Comparison of ENCODE assay signal across 1 cellular context in the genomic region with DNA sequence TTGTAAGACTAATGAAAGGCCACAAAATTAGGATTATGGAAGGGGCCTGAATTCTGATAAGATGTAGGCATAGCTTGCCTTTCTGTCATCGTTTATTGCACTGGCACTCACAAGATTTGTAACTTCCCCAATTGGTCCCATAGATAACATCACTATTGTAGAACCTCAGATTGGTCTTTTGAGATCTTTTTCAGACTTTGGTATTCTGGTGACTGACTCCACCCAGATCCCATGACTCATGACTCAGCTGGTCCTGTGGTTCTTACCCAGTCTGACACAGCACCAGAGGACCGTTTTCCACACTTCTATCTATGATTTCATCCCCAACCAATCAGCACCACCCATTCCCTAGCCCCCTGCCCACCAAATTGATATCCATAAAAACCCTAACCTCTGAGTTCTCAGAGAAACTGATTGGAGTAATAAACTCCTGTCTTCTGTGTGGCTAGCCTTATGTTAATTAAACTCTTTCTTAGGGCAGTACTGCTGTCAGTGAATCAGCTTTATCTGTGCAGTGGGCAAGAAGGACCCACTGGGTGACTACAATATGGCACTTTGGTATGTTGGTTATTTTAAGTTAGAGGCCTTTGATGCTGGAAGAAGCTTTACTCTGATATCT.
TF ChIP-seq lines count a peak whose summit lies in the region.

No MANE protein-coding gene starts in this region.

TF ChIP-seq in K562, 482 proteins besides CTCF, POLR2A, EP300 and RAD21 (continued from another document and continues in another):
- TF ChIP-seq ZNF324 (CRISPR knock-in tag; IDR thresholded peaks at IDR 0.05) = no peak
- no peak for TF ChIP-seq XRCC5 (IDR thresholded peaks at IDR 0.05; ENCODE audit: low read depth, low read length)
- TF ChIP-seq, protein P1, sequence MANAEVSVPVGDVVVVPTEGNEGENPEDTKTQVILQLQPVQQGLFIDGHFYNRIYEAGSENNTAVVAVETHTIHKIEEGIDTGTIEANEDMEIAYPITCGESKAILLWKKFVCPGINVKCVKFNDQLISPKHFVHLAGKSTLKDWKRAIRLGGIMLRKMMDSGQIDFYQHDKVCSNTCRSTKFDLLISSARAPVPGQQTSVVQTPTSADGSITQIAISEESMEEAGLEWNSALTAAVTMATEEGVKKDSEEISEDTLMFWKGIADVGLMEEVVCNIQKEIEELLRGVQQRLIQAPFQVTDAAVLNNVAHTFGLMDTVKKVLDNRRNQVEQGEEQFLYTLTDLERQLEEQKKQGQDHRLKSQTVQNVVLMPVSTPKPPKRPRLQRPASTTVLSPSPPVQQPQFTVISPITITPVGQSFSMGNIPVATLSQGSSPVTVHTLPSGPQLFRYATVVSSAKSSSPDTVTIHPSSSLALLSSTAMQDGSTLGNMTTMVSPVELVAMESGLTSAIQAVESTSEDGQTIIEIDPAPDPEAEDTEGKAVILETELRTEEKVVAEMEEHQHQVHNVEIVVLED (CRISPR knock-in tag; IDR thresholded peaks at IDR 0.05) = no peak
- TF ChIP-seq KAT7 (CRISPR knock-in tag; IDR thresholded peaks at IDR 0.05; ENCODE audit: borderline replicate concordance) = no peak
- TF ChIP-seq MCM7 (IDR thresholded peaks at IDR 0.05) = no peak
- TF ChIP-seq ZC3H8 (IDR thresholded peaks at IDR 0.05) = no peak
- TF ChIP-seq NR3C1 (CRISPR knock-in tag; IDR thresholded peaks at IDR 0.05) = no peak
- TF ChIP-seq, protein P2, sequence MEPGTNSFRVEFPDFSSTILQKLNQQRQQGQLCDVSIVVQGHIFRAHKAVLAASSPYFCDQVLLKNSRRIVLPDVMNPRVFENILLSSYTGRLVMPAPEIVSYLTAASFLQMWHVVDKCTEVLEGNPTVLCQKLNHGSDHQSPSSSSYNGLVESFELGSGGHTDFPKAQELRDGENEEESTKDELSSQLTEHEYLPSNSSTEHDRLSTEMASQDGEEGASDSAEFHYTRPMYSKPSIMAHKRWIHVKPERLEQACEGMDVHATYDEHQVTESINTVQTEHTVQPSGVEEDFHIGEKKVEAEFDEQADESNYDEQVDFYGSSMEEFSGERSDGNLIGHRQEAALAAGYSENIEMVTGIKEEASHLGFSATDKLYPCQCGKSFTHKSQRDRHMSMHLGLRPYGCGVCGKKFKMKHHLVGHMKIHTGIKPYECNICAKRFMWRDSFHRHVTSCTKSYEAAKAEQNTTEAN (CRISPR knock-in tag; IDR thresholded peaks at IDR 0.05) = no peak
- TF ChIP-seq, protein P3, sequence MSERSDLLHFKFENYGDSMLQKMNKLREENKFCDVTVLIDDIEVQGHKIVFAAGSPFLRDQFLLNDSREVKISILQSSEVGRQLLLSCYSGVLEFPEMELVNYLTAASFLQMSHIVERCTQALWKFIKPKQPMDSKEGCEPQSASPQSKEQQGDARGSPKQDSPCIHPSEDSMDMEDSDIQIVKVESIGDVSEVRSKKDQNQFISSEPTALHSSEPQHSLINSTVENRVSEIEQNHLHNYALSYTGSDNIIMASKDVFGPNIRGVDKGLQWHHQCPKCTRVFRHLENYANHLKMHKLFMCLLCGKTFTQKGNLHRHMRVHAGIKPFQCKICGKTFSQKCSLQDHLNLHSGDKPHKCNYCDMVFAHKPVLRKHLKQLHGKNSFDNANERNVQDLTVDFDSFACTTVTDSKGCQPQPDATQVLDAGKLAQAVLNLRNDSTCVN (CRISPR knock-in tag; IDR thresholded peaks at IDR 0.05) = no peak
- TF ChIP-seq, protein P4, sequence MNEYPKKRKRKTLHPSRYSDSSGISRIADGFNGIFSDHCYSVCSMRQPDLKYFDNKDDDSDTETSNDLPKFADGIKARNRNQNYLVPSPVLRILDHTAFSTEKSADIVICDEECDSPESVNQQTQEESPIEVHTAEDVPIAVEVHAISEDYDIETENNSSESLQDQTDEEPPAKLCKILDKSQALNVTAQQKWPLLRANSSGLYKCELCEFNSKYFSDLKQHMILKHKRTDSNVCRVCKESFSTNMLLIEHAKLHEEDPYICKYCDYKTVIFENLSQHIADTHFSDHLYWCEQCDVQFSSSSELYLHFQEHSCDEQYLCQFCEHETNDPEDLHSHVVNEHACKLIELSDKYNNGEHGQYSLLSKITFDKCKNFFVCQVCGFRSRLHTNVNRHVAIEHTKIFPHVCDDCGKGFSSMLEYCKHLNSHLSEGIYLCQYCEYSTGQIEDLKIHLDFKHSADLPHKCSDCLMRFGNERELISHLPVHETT (CRISPR knock-in tag; conservative IDR thresholded peaks at IDR 0.05 in 1 of 2, IDR thresholded peaks at IDR 0.05 in 1 of 2) = no peak
- no peak for TF ChIP-seq EP400 (IDR thresholded peaks at IDR 0.05)
- no peak for TF ChIP-seq TGIF2 (CRISPR knock-in tag; IDR thresholded peaks at IDR 0.05)
- no peak for TF ChIP-seq ZSCAN32 (CRISPR knock-in tag; IDR thresholded peaks at IDR 0.05)
- TF ChIP-seq, protein P5, sequence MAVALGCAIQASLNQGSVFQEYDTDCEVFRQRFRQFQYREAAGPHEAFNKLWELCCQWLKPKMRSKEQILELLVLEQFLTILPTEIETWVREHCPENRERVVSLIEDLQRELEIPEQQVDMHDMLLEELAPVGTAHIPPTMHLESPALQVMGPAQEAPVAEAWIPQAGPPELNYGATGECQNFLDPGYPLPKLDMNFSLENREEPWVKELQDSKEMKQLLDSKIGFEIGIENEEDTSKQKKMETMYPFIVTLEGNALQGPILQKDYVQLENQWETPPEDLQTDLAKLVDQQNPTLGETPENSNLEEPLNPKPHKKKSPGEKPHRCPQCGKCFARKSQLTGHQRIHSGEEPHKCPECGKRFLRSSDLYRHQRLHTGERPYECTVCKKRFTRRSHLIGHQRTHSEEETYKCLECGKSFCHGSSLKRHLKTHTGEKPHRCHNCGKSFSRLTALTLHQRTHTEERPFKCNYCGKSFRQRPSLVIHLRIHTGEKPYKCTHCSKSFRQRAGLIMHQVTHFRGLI (CRISPR knock-in tag; IDR thresholded peaks at IDR 0.05) = 0 out of 2 replicates have a peak, but pooled peaks have one; percentile 53
- TF ChIP-seq, protein P6, sequence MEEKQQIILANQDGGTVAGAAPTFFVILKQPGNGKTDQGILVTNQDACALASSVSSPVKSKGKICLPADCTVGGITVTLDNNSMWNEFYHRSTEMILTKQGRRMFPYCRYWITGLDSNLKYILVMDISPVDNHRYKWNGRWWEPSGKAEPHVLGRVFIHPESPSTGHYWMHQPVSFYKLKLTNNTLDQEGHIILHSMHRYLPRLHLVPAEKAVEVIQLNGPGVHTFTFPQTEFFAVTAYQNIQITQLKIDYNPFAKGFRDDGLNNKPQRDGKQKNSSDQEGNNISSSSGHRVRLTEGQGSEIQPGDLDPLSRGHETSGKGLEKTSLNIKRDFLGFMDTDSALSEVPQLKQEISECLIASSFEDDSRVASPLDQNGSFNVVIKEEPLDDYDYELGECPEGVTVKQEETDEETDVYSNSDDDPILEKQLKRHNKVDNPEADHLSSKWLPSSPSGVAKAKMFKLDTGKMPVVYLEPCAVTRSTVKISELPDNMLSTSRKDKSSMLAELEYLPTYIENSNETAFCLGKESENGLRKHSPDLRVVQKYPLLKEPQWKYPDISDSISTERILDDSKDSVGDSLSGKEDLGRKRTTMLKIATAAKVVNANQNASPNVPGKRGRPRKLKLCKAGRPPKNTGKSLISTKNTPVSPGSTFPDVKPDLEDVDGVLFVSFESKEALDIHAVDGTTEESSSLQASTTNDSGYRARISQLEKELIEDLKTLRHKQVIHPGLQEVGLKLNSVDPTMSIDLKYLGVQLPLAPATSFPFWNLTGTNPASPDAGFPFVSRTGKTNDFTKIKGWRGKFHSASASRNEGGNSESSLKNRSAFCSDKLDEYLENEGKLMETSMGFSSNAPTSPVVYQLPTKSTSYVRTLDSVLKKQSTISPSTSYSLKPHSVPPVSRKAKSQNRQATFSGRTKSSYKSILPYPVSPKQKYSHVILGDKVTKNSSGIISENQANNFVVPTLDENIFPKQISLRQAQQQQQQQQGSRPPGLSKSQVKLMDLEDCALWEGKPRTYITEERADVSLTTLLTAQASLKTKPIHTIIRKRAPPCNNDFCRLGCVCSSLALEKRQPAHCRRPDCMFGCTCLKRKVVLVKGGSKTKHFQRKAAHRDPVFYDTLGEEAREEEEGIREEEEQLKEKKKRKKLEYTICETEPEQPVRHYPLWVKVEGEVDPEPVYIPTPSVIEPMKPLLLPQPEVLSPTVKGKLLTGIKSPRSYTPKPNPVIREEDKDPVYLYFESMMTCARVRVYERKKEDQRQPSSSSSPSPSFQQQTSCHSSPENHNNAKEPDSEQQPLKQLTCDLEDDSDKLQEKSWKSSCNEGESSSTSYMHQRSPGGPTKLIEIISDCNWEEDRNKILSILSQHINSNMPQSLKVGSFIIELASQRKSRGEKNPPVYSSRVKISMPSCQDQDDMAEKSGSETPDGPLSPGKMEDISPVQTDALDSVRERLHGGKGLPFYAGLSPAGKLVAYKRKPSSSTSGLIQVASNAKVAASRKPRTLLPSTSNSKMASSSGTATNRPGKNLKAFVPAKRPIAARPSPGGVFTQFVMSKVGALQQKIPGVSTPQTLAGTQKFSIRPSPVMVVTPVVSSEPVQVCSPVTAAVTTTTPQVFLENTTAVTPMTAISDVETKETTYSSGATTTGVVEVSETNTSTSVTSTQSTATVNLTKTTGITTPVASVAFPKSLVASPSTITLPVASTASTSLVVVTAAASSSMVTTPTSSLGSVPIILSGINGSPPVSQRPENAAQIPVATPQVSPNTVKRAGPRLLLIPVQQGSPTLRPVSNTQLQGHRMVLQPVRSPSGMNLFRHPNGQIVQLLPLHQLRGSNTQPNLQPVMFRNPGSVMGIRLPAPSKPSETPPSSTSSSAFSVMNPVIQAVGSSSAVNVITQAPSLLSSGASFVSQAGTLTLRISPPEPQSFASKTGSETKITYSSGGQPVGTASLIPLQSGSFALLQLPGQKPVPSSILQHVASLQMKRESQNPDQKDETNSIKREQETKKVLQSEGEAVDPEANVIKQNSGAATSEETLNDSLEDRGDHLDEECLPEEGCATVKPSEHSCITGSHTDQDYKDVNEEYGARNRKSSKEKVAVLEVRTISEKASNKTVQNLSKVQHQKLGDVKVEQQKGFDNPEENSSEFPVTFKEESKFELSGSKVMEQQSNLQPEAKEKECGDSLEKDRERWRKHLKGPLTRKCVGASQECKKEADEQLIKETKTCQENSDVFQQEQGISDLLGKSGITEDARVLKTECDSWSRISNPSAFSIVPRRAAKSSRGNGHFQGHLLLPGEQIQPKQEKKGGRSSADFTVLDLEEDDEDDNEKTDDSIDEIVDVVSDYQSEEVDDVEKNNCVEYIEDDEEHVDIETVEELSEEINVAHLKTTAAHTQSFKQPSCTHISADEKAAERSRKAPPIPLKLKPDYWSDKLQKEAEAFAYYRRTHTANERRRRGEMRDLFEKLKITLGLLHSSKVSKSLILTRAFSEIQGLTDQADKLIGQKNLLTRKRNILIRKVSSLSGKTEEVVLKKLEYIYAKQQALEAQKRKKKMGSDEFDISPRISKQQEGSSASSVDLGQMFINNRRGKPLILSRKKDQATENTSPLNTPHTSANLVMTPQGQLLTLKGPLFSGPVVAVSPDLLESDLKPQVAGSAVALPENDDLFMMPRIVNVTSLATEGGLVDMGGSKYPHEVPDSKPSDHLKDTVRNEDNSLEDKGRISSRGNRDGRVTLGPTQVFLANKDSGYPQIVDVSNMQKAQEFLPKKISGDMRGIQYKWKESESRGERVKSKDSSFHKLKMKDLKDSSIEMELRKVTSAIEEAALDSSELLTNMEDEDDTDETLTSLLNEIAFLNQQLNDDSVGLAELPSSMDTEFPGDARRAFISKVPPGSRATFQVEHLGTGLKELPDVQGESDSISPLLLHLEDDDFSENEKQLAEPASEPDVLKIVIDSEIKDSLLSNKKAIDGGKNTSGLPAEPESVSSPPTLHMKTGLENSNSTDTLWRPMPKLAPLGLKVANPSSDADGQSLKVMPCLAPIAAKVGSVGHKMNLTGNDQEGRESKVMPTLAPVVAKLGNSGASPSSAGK (IDR thresholded peaks at IDR 0.05) = no peak
- TF ChIP-seq CEBPB (tag; IDR thresholded peaks at IDR 0.05) = no peak
- TF ChIP-seq MAFK (IDR thresholded peaks at IDR 0.05; ENCODE audit: low read length) = peak; percentile 68; the same call in 1 of the 2 replicates
- TF ChIP-seq, protein P7, sequence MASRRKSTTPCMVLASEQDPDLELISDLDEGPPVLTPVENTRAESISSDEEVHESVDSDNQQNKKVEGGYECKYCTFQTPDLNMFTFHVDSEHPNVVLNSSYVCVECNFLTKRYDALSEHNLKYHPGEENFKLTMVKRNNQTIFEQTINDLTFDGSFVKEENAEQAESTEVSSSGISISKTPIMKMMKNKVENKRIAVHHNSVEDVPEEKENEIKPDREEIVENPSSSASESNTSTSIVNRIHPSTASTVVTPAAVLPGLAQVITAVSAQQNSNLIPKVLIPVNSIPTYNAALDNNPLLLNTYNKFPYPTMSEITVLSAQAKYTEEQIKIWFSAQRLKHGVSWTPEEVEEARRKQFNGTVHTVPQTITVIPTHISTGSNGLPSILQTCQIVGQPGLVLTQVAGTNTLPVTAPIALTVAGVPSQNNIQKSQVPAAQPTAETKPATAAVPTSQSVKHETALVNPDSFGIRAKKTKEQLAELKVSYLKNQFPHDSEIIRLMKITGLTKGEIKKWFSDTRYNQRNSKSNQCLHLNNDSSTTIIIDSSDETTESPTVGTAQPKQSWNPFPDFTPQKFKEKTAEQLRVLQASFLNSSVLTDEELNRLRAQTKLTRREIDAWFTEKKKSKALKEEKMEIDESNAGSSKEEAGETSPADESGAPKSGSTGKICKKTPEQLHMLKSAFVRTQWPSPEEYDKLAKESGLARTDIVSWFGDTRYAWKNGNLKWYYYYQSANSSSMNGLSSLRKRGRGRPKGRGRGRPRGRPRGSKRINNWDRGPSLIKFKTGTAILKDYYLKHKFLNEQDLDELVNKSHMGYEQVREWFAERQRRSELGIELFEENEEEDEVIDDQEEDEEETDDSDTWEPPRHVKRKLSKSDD (conservative IDR thresholded peaks at IDR 0.05; ENCODE audit: low read length) = no peak
- TF ChIP-seq RBBP5 (IDR thresholded peaks at IDR 0.05; ENCODE audit: borderline replicate concordance, insufficient read depth, low read length, poor library complexity, severe bottlenecking) = no peak
- no peak for TF ChIP-seq TAF9B (IDR thresholded peaks at IDR 0.05; ENCODE audit: partially characterized antibody)
- no peak for TF ChIP-seq NELFE (IDR thresholded peaks at IDR 0.05; ENCODE audit: insufficient read depth, insufficient read length)
- peak; percentile 20 for TF ChIP-seq CCNT2 (IDR thresholded peaks at IDR 0.05; ENCODE audit: borderline replicate concordance, extremely low read depth, insufficient read length, low read depth, low read length)
- no peak for TF ChIP-seq ZFP36 (IDR thresholded peaks at IDR 0.05; ENCODE audit: low read depth, low read length, partially characterized antibody)
- TF ChIP-seq, protein P8, sequence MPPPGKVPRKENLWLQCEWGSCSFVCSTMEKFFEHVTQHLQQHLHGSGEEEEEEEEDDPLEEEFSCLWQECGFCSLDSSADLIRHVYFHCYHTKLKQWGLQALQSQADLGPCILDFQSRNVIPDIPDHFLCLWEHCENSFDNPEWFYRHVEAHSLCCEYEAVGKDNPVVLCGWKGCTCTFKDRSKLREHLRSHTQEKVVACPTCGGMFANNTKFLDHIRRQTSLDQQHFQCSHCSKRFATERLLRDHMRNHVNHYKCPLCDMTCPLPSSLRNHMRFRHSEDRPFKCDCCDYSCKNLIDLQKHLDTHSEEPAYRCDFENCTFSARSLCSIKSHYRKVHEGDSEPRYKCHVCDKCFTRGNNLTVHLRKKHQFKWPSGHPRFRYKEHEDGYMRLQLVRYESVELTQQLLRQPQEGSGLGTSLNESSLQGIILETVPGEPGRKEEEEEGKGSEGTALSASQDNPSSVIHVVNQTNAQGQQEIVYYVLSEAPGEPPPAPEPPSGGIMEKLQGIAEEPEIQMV (tag; conservative IDR thresholded peaks at IDR 0.05; ENCODE audit: low read depth) = no peak
- no peak for TF ChIP-seq SPI1 (IDR thresholded peaks at IDR 0.05; ENCODE audit: borderline replicate concordance, low read depth, low read length)
- TF ChIP-seq HEY1 (CRISPR knock-in tag; IDR thresholded peaks at IDR 0.05; ENCODE audit: borderline replicate concordance) = no peak
- TF ChIP-seq, protein P9, sequence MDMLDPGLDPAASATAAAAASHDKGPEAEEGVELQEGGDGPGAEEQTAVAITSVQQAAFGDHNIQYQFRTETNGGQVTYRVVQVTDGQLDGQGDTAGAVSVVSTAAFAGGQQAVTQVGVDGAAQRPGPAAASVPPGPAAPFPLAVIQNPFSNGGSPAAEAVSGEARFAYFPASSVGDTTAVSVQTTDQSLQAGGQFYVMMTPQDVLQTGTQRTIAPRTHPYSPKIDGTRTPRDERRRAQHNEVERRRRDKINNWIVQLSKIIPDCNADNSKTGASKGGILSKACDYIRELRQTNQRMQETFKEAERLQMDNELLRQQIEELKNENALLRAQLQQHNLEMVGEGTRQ (CRISPR knock-in tag; IDR thresholded peaks at IDR 0.05) = no peak
- no peak for TF ChIP-seq FUS (optimal IDR thresholded peaks at IDR 0.05; ENCODE audit: low read depth, low read length)
